ENCODE assay signal across 12 cellular contexts in the genomic region with DNA sequence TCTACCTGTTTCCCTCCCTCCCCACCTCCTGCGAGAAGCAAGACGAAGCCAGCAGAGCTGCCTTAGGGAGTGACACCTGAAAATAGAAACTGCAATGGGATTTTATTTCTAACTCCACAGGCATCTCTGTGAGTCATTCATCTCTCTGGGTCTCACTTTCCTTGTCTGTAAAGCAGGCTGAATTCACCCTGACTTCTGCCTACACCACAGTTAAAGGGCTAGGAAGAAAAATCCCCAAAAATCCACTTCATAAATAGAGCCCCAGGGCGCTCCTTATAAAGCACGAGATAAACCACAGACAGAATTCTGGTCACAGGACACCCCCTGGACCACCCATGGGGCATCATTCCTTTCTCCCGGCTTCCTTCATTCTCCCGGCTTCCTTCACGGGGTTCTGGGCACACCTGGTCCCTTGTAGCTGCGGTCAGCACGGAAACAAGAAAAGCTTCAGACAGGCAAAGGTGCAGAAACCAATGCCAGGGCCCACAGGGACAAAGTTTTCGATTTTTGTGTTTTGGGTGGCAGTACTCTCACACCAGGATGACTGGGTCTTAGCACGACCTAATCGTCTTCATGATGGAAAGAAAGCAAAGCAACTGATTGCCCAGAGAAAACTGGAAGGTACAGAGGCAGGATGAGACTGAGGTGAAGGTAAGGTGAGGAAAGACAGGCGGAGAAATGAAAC. TPM values are rescaled to one million over a fixed set of nuclear protein-coding genes. Genes with fewer than 3 reads are reported as not detected.
DNase-seq lines count a peak whose midpoint lies in the region; ATAC-seq and TF ChIP-seq lines count a peak whose summit lies in the region.
"Had no signal": no experiment of that assay in that cellular context is flagged by ENCODE, and none has a peak within 500 bp of the region (broad histone marks: within the 10 kb centered on the region; RNA-seq: fewer than 3 reads in every experiment).

No MANE protein-coding gene starts in this region.

- DNase-seq in ACHN (peak; percentile 18), brain microvascular endothelial cell (peak; percentile 54), right lobe of liver (no peak), NCI-H146 treated with DMSO at 0.1 percent for 48 hours (lab: John Stamatoyannopoulos, UW; ENCODE audit: unreplicated experiment) (no peak), AML-193 (lab: John Stamatoyannopoulos, UW) (no peak), AG08396 (ENCODE audit: low spot score) (no peak), NCI-H2196 treated with DMSO at 0.1 percent for 48 hours (lab: John Stamatoyannopoulos, UW; ENCODE audit: unreplicated experiment) (no peak)
- DNase-seq: aorta, left ventricle myocardium superior, MG63, NCI-H526 had no signal

- H3K4me3 ChIP-seq in brain microvascular endothelial cell (ENCODE audit: low read depth, low read length) (no peak overlapping the region), right lobe of liver (no peak overlapping the region)
- H3K4me3 ChIP-seq: MG63 had no signal

- intact Hi-C loops in right lobe of liver (cut with DNase I): no loop called here

- no peaks in the 10 kb centered on the region for H3K9me3 ChIP-seq in right lobe of liver
- H3K9me3 ChIP-seq: MG63 had no signal

- peak overlapping the region in 2 of 3 donors; percentile 27 to 79 for H3K27ac Mint-ChIP-seq in IgD-negative memory B cell

- in situ Hi-C loops in ACHN (cut with HindIII; ENCODE audit: low pct_ligation_motif_present, low pct_unique_long_range_greater_than_20kb, low sequenced_read_pairs): no loop called here
- in situ Hi-C loops in brain microvascular endothelial cell (cut with HindIII; ENCODE audit: low pct_ligation_motif_present, low sequenced_read_pairs): no loop called here

- H3K4me1 ChIP-seq in right lobe of liver: peaks cover 0 to 27% (median 12%) of the 10 kb centered on the region in 4 donors

- WGBS in right lobe of liver (ENCODE audit: insufficient coverage, low coverage, low lambda C conversion rate, missing lambda C conversion rate): 51% methylated on average over 9 of the region's 13 CpGs

- no peak for ATAC-seq in right lobe of liver
- ATAC-seq: left ventricle myocardium superior had no signal

- H3K27me3 ChIP-seq in brain microvascular endothelial cell (replicated peaks) (no peaks in the 10 kb centered on the region), right lobe of liver (no peaks in the 10 kb centered on the region)
- H3K27me3 ChIP-seq: MG63 had no signal

- no peak overlapping the region for H3K27ac ChIP-seq in brain microvascular endothelial cell
- H3K27ac ChIP-seq in right lobe of liver: peak overlapping the region in 2 of 3 donors; percentile 97 to 99

- peaks cover 15 to 20% (median 15%) of the 10 kb centered on the region in 3 donors for H3K4me1 Mint-ChIP-seq in IgD-negative memory B cell

- peaks cover 2% of the 10 kb centered on the region for H3K36me3 Mint-ChIP-seq in IgD-negative memory B cell

- peaks cover 4% of the 10 kb centered on the region for H3K27me3 Mint-ChIP-seq in IgD-negative memory B cell

- peaks cover 0 to 3% (median 0%) of the 10 kb centered on the region in 3 donors for H3K9me3 Mint-ChIP-seq in IgD-negative memory B cell

- TF ChIP-seq POLR2A in right lobe of liver (IDR thresholded peaks at IDR 0.05): no peak

- TF ChIP-seq CTCF in brain microvascular endothelial cell (IDR thresholded peaks at IDR 0.05; ENCODE audit: low read depth, low read length, missing control alignments): no peak
- no peak for TF ChIP-seq CTCF in right lobe of liver (IDR thresholded peaks at IDR 0.05)

- peak overlapping the region in 3 of 4 donors; percentile 6 to 82 (median 73) for H3K4me3 Mint-ChIP-seq in IgD-negative memory B cell

- no peaks in the 10 kb centered on the region for H3K36me3 ChIP-seq in brain microvascular endothelial cell (replicated peaks)
- H3K36me3 ChIP-seq in right lobe of liver: no peaks in the 10 kb centered on the region
- H3K36me3 ChIP-seq: MG63 had no signal

RNA-seq across cellular contexts. Expression of a gene that starts 2.8 kb away (rescaled TPM):
- 11.3 TPM for polyA plus RNA-seq in IgD-negative memory B cell
- 100 to 1,000 TPM; 102 to 158 (median 120) TPM for total RNA-seq in right lobe of liver

Comparison
In these comparisons a context has a peak if more than half of its experiments do, and no peak if none do; other contexts are left out.
1. DNase-seq: peak in ACHN (single experiment) and brain microvascular endothelial cell (single experiment); none in right lobe of liver (0 of 3), NCI-H146 treated with DMSO at 0.1 percent for 48 hours (single experiment), AML-193 (0 of 2), AG08396 (single experiment) and NCI-H2196 treated with DMSO at 0.1 percent for 48 hours (single experiment).